1 cellular context compared by ENCODE assay signal in genomic region chr16:15672514-15673167, GRCh38.
TF ChIP-seq lines count a peak whose summit lies in the region.

No MANE protein-coding gene starts in this region.

TF ChIP-seq in K562, 482 proteins besides CTCF, POLR2A, EP300 and RAD21 (continued from another document):
- TF ChIP-seq ATF3 (IDR thresholded peaks at IDR 0.05) (peak; percentile 58; the same call in 1 of the 2 replicates), ATF3 (CRISPR knock-in tag; conservative IDR thresholded peaks at IDR 0.05) (no peak), CEBPB (tag; IDR thresholded peaks at IDR 0.05) (peak; percentile 97), PBX2 (CRISPR knock-in tag; IDR thresholded peaks at IDR 0.05; ENCODE audit: low read depth) (no peak), PBX2 (tag; conservative IDR thresholded peaks at IDR 0.05; ENCODE audit: low read depth) (peak; percentile 91), GTF2A2 (tag; IDR thresholded peaks at IDR 0.05) (no peak), PKNOX1 (IDR thresholded peaks at IDR 0.05) (peak; percentile 73), BRCA1 (IDR thresholded peaks at IDR 0.05) (no peak), BRCA1 (CRISPR knock-in tag; IDR thresholded peaks at IDR 0.05) (no peak), SOX6 (IDR thresholded peaks at IDR 0.05) (peak; percentile 38; the same call in 1 of the 2 replicates), JUND (IDR thresholded peaks at IDR 0.05; ENCODE audit: borderline replicate concordance, low read depth, low read length) (peak; percentile 39; the same call in 1 of the 2 replicates), JUND (tag; IDR thresholded peaks at IDR 0.05; ENCODE audit: borderline replicate concordance, low read depth, low read length) (no peak; the same call in 2 of the 3 replicates), RCOR1 (IDR thresholded peaks at IDR 0.05; ENCODE audit: borderline replicate concordance in 1 of 2, low read depth in 2 of 2, low read length in 2 of 2) (0 out of 4 replicates have a peak, but pooled peaks of 1 of the 2 experiments have one; percentile 3), ELK1 (CRISPR knock-in tag; IDR thresholded peaks at IDR 0.05) (no peak), ZNF280B (CRISPR knock-in tag; IDR thresholded peaks at IDR 0.05) (no peak), CXXC5 (CRISPR knock-in tag; IDR thresholded peaks at IDR 0.05) (0 out of 2 replicates have a peak, but pooled peaks have one; percentile 22), ATF7 (IDR thresholded peaks at IDR 0.05) (peak; percentile 44; the same call in 1 of the 2 replicates), ETV1 (tag; conservative IDR thresholded peaks at IDR 0.05; ENCODE audit: low read depth) (peak; percentile 45; the same call in 1 of the 2 replicates), ZNF584 (CRISPR knock-in tag; IDR thresholded peaks at IDR 0.05; ENCODE audit: low read depth) (no peak), VEZF1 (CRISPR knock-in tag; IDR thresholded peaks at IDR 0.05) (peak; percentile 43; the same call in 1 of the 2 replicates), ASH1L (IDR thresholded peaks at IDR 0.05; ENCODE audit: borderline replicate concordance, low read depth, partially characterized antibody) (no peak), ARID1B (IDR thresholded peaks at IDR 0.05) (no peak), SMC3 (conservative IDR thresholded peaks at IDR 0.05; ENCODE audit: insufficient read depth, low read depth, low read length) (no peak), MEIS2 (IDR thresholded peaks at IDR 0.05; ENCODE audit: partially characterized antibody) (peak; percentile 81), ERF (CRISPR knock-in tag; IDR thresholded peaks at IDR 0.05) (no peak), CEBPG (CRISPR knock-in tag; IDR thresholded peaks at IDR 0.05) (peak; percentile 86), CEBPG (tag; conservative IDR thresholded peaks at IDR 0.05 in 1 of 2, IDR thresholded peaks at IDR 0.05 in 1 of 2) (peak; percentile 86 to 88)
TF ChIP-seq in K562: peak in this region for 13.
